Comparison of ENCODE assay signal across 8 cellular contexts in the genomic region with DNA sequence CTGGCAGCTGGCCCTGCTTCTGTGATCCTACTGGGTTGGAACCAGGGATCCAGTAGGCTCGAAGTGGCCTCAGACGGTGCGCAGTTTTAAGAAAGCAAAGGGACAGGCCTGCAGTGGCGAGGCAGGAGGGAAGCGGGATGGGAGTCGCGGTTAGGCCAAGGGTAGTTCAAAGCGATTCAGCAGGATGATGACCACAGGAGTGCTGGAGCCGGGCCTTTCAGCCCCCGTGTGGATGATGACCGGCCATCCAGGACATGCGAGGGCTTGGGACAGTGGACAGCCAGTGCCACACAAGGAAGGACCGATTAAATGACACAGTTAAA. TPM values are rescaled to one million over a fixed set of nuclear protein-coding genes. Genes with fewer than 3 reads are reported as not detected.
A peak's percentile ranks its signal among the peaks of the same experiment; 100 is the strongest.
DNase-seq lines count a peak whose midpoint lies in the region; ATAC-seq and TF ChIP-seq lines count a peak whose summit lies in the region.

No MANE protein-coding gene starts in this region.

- H3K9me3 ChIP-seq in esophagus (ENCODE audit: control insufficient read depth in 2 of 2, insufficient read depth in 1 of 2, low read depth in 1 of 2, low read length in 1 of 2) (no peaks in the 10 kb centered on the region), muscle layer of duodenum (ENCODE audit: control insufficient read depth in 1 of 2, low read length in 2 of 2) (no peaks in the 10 kb centered on the region)

- no peaks in the 10 kb centered on the region for H3K36me3 ChIP-seq in esophagus (ENCODE audit: control insufficient read depth in 2 of 2, insufficient read depth in 2 of 2, low read length in 1 of 2)
- no peaks in the 10 kb centered on the region for H3K36me3 ChIP-seq in muscle layer of duodenum (ENCODE audit: control insufficient read depth in 1 of 2, insufficient read depth in 2 of 2, low read length in 2 of 2)

- H3K27ac ChIP-seq in esophagus (ENCODE audit: low read depth in 2 of 2, low read length in 1 of 2) (peak overlapping the region; percentile 81 to 94), muscle layer of duodenum (ENCODE audit: low read length) (peak overlapping the region; percentile 92)

- H3K4me3 ChIP-seq in esophagus (ENCODE audit: low read depth in 1 of 2, low read length in 2 of 2) (peak overlapping the region; percentile 78 to 82), muscle layer of duodenum (ENCODE audit: low read depth in 1 of 2, low read length in 2 of 2) (peak overlapping the region; percentile 83 to 86)

- 1% methylated on average over 13 of the region's 13 CpGs for WGBS in esophagus, 2 donors

- ATAC-seq in SK-N-SH treated with all-trans-retinoic acid at 6 μM for 48 hours: peak; percentile 51

- DNase-seq in NCI-H2196 treated with DMSO at 0.1 percent for 48 hours (lab: John Stamatoyannopoulos, UW; ENCODE audit: unreplicated experiment): peak; percentile 4
- no peak for DNase-seq in NCI-H2196 (lab: John Stamatoyannopoulos, UW; ENCODE audit: unreplicated experiment)
- DNase-seq in HS-27A (ENCODE audit: low read depth): peak; percentile 22
- no peak for DNase-seq in OCI-M2 (lab: John Stamatoyannopoulos, UW; ENCODE audit: unreplicated experiment)
- DNase-seq in NCI-H187 treated with DMSO at 0.1 percent for 48 hours (lab: John Stamatoyannopoulos, UW): no peak

- H3K27me3 ChIP-seq in esophagus (ENCODE audit: control insufficient read depth in 1 of 2, insufficient read depth in 2 of 2, low read length in 2 of 2) (no peaks in the 10 kb centered on the region), muscle layer of duodenum (ENCODE audit: low read depth, low read length) (no peaks in the 10 kb centered on the region)

- peaks cover 0 to 6% of the 10 kb centered on the region in 2 donors for H3K4me1 ChIP-seq in esophagus (ENCODE audit: control insufficient read depth in 2 of 2, insufficient read depth in 2 of 2, low read length in 1 of 2)
- H3K4me1 ChIP-seq in muscle layer of duodenum (ENCODE audit: control insufficient read depth in 1 of 2, insufficient read depth in 2 of 2, low read length in 2 of 2): peaks cover 30 to 31% of the 10 kb centered on the region in 2 donors

TF ChIP-seq in SK-N-SH treated with all-trans-retinoic acid at 6 μM for 48 hours, 23 proteins besides CTCF, POLR2A, EP300 and RAD21:
- TF ChIP-seq OSR1 (CRISPR knock-in tag; IDR thresholded peaks at IDR 0.05): no peak
- TF ChIP-seq RARB (CRISPR knock-in tag; IDR thresholded peaks at IDR 0.05): no peak
- TF ChIP-seq, protein P1, sequence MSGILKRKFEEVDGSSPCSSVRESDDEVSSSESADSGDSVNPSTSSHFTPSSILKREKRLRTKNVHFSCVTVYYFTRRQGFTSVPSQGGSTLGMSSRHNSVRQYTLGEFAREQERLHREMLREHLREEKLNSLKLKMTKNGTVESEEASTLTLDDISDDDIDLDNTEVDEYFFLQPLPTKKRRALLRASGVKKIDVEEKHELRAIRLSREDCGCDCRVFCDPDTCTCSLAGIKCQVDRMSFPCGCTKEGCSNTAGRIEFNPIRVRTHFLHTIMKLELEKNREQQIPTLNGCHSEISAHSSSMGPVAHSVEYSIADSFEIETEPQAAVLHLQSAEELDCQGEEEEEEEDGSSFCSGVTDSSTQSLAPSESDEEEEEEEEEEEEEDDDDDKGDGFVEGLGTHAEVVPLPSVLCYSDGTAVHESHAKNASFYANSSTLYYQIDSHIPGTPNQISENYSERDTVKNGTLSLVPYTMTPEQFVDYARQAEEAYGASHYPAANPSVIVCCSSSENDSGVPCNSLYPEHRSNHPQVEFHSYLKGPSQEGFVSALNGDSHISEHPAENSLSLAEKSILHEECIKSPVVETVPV (CRISPR knock-in tag; IDR thresholded peaks at IDR 0.05): no peak
- no peak for TF ChIP-seq ARNTL (CRISPR knock-in tag; IDR thresholded peaks at IDR 0.05; ENCODE audit: borderline replicate concordance, low read depth)
- TF ChIP-seq ZC3H10 (CRISPR knock-in tag; IDR thresholded peaks at IDR 0.05): no peak
- no peak for TF ChIP-seq BACH2 (CRISPR knock-in tag; IDR thresholded peaks at IDR 0.05; ENCODE audit: borderline replicate concordance)
- no peak for TF ChIP-seq ZFP3 (CRISPR knock-in tag; IDR thresholded peaks at IDR 0.05)
- TF ChIP-seq CSDC2 (CRISPR knock-in tag; IDR thresholded peaks at IDR 0.05): no peak
- no peak for TF ChIP-seq POU6F1 (CRISPR knock-in tag; IDR thresholded peaks at IDR 0.05; ENCODE audit: borderline replicate concordance, low read depth)
- no peak for TF ChIP-seq GLIS3 (CRISPR knock-in tag; IDR thresholded peaks at IDR 0.05)
- no peak for TF ChIP-seq ZNF70 (CRISPR knock-in tag; IDR thresholded peaks at IDR 0.05)
TF ChIP-seq in SK-N-SH treated with all-trans-retinoic acid at 6 μM for 48 hours: peak in this region for 0.

RNA-seq across cellular contexts. Expression of gene RNASEH2B, which starts 0.9 kb away (rescaled TPM):
- polyA plus RNA-seq in esophagus: 10 to 100 TPM; 24.3 to 31.8 TPM

Comparison
In these comparisons a context has a peak if more than half of its experiments do, and no peak if none do; other contexts are left out.
1. DNase-seq: peak in NCI-H2196 treated with DMSO at 0.1 percent for 48 hours (single experiment) and HS-27A (single experiment); none in NCI-H2196 (single experiment), OCI-M2 (single experiment) and NCI-H187 treated with DMSO at 0.1 percent for 48 hours (single experiment).